Comparison of ENCODE assay signal across 1 cellular context in the genomic region with DNA sequence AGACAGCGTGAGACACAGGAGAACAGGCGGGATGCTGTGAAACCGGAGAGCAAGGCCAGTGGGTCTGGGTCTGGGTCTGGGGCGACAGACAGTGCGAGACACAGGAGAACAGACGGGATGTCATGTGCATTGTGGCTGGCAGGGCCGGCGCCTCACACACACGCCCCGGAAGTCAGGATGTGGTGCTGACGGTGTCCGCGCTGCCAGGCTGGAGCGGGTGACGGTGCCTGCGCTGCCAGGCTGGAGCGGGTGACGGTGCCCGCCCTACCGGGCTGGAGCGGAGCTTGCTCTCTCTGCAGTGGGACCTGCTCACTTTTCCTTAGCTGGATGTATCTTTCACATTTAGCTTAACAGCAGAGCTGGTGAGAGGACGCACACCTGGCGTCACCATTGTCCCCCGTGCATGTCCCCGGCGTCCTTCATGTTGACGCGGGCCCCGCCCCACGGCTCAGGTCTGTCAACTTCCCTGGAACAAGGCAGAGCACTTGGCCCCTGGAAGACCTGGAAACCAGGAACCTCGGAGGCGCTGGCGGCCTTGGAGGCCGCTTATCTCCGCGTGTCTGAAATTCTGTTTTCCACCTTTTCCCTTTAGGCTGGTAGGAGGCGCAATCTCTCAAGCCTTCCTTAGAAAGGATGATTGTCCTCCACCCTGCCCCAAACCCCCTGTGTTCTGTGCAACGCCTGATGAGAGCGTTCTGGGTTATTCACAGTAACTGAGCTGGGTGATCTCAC.
TF ChIP-seq lines count a peak whose summit lies in the region.

No MANE protein-coding gene starts in this region.

TF ChIP-seq in HepG2, 621 proteins besides CTCF, POLR2A, EP300 and RAD21 (continued from another document):
- TF ChIP-seq, protein P1, sequence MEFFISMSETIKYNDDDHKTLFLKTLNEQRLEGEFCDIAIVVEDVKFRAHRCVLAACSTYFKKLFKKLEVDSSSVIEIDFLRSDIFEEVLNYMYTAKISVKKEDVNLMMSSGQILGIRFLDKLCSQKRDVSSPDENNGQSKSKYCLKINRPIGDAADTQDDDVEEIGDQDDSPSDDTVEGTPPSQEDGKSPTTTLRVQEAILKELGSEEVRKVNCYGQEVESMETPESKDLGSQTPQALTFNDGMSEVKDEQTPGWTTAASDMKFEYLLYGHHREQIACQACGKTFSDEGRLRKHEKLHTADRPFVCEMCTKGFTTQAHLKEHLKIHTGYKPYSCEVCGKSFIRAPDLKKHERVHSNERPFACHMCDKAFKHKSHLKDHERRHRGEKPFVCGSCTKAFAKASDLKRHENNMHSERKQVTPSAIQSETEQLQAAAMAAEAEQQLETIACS (CRISPR knock-in tag; IDR thresholded peaks at IDR 0.05): no peak
- TF ChIP-seq, protein P2, sequence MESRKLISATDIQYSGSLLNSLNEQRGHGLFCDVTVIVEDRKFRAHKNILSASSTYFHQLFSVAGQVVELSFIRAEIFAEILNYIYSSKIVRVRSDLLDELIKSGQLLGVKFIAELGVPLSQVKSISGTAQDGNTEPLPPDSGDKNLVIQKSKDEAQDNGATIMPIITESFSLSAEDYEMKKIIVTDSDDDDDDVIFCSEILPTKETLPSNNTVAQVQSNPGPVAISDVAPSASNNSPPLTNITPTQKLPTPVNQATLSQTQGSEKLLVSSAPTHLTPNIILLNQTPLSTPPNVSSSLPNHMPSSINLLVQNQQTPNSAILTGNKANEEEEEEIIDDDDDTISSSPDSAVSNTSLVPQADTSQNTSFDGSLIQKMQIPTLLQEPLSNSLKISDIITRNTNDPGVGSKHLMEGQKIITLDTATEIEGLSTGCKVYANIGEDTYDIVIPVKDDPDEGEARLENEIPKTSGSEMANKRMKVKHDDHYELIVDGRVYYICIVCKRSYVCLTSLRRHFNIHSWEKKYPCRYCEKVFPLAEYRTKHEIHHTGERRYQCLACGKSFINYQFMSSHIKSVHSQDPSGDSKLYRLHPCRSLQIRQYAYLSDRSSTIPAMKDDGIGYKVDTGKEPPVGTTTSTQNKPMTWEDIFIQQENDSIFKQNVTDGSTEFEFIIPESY (CRISPR knock-in tag; IDR thresholded peaks at IDR 0.05): peak; percentile 95
